In genomic region chr10:74525885-74526284, GRCh38 we compare ENCODE assay signal across 20 cellular contexts.
DNase-seq lines count a peak whose midpoint lies in the region; ATAC-seq, FAIRE-seq and TF ChIP-seq lines count a peak whose summit lies in the region.
"Had no signal": no experiment of that assay in that cellular context is flagged by ENCODE, and none has a peak within 500 bp of the region (broad histone marks: within the 10 kb centered on the region; RNA-seq: fewer than 3 reads in every experiment).

No MANE protein-coding gene starts in this region.

- FAIRE-seq in A204.1 (lab: Jason Lieb, UNC) (peak; percentile 74), K562 (lab: Jason Lieb, UNC) (no peak), islet of Langerhans (lab: Jason Lieb, UNC) (peak; percentile 9)
- FAIRE-seq: GM12878 had no signal

- in situ Hi-C loops in IMR-90 (cut with MboI; ENCODE audit: low sequenced_read_pairs) (no loop called here), K562 (cut with MboI) (no loop called here)

- TF ChIP-seq RAD21 in IMR-90 (IDR thresholded peaks at IDR 0.05; ENCODE audit: low read length) (no peak), K562 (CRISPR knock-in tag; conservative IDR thresholded peaks at IDR 0.05 in 1 of 2, IDR thresholded peaks at IDR 0.05 in 1 of 2) (no peak)

- TF ChIP-seq CTCF in IMR-90 (conservative IDR thresholded peaks at IDR 0.05; ENCODE audit: low read depth, low read length) (no peak), K562 (IDR thresholded peaks at IDR 0.05 in 2 of 3, conservative IDR thresholded peaks at IDR 0.05 in 1 of 3; ENCODE audit: insufficient read depth in 2 of 3, low read depth in 1 of 3, low read length in 3 of 3) (no peak), tibial artery (IDR thresholded peaks at IDR 0.05) (no peak)

- no peak overlapping the region for H2AK5ac ChIP-seq in IMR-90 (ENCODE audit: low read depth, low read length)

- H2AK9ac ChIP-seq in IMR-90 (replicated peaks; ENCODE audit: low read depth, low read length, poor library complexity) = no peak overlapping the region

- H2BK120ac ChIP-seq in IMR-90 (ENCODE audit: low read depth, low read length) = no peak overlapping the region

- no peak overlapping the region for H3K18ac ChIP-seq in IMR-90 (ENCODE audit: low read depth, low read length)

- WGBS in IMR-90 (ENCODE audit: extremely low coverage in 2 of 2, insufficient read length in 1 of 2), 2 experiments = no CpG with 5 or more reads among the region's 3 CpGs
- WGBS in K562 (ENCODE audit: insufficient coverage, low coverage, missing lambda C conversion rate) = 90% methylated on average over 3 of the region's 3 CpGs

- no peak overlapping the region for H3K27ac ChIP-seq in IMR-90 (ENCODE audit: insufficient read depth, low read length)
- H3K27ac ChIP-seq in K562 (ENCODE audit: extremely low read depth, low read depth, low read length) = no peak overlapping the region
- no peak overlapping the region for H3K27ac ChIP-seq in tibial artery
- H3K27ac ChIP-seq: BLaER1, C4-2B had no signal

- BruUV-seq in IMR-90 (replicated peaks; lab: Mats Ljungman, UMichigan) = no TSS peak
- BruUV-seq in K562 (replicated peaks; lab: Mats Ljungman, UMichigan) = no TSS peak

- H4K20me1 ChIP-seq in IMR-90 (ENCODE audit: insufficient read depth, low read length) = no peaks in the 10 kb centered on the region
- no peaks in the 10 kb centered on the region for H4K20me1 ChIP-seq in K562 (replicated peaks; ENCODE audit: control insufficient read depth, insufficient read depth, low read length)
- H4K20me1 ChIP-seq: BLaER1 had no signal

- no peak overlapping the region for H2BK20ac ChIP-seq in IMR-90 (ENCODE audit: low read depth, low read length)

- no peak overlapping the region for H2AFZ ChIP-seq in IMR-90 (replicated peaks; ENCODE audit: low read length, poor library complexity)
- H2AFZ ChIP-seq in K562 (ENCODE audit: low read depth, low read length) = no peak overlapping the region
- H2AFZ ChIP-seq: GM23338 had no signal

- dilution Hi-C loops in IMR-90 (cut with HindIII; ENCODE audit: low sequenced_read_pairs, unreplicated experiment) = no loop called here

- H3K56ac ChIP-seq in IMR-90 (ENCODE audit: extremely low read depth, insufficient read depth, low read length) = no peak overlapping the region

- H3K4me1 ChIP-seq in IMR-90 (ENCODE audit: control insufficient read depth, insufficient read depth, low read length) (peaks cover 2% of the 10 kb centered on the region; the same call in 1 of the 2 replicates), K562 (replicated peaks in 1 of 2; ENCODE audit: control insufficient read depth in 2 of 2, insufficient read depth in 2 of 2, low read length in 2 of 2) (no peaks in the 10 kb centered on the region), tibial artery (no peaks in the 10 kb centered on the region)
- H3K4me1 ChIP-seq: Caco-2 had no signal

- H3K4me2 ChIP-seq in IMR-90 (ENCODE audit: low read depth, low read length) (no peak overlapping the region), K562 (ENCODE audit: insufficient read depth, low read length) (no peak overlapping the region)
- H3K4me2 ChIP-seq: BLaER1, GM23338 had no signal

- POLR2A ChIA-PET in IMR-90 (lab: Charles Lee; ENCODE audit: unreplicated experiment) (no interaction called here), K562 (lab: Yijun Ruan, JAX) (no interaction called here)

- ATAC-seq in IMR-90 (ENCODE audit: low read depth) (no peak), K562 (no peak), HG02981 (IDR thresholded peaks at IDR 0.05; ENCODE audit: unreplicated experiment) (no peak), GM18519 (IDR thresholded peaks at IDR 0.05; ENCODE audit: low FRiP score, unreplicated experiment) (no peak)
- ATAC-seq: CD8-positive, alpha-beta T cell; GM12878; GM23338; HCT116 had no signal

- no peak overlapping the region for H3K23ac ChIP-seq in IMR-90 (ENCODE audit: low read depth, low read length)

- H3K9ac ChIP-seq in IMR-90 (ENCODE audit: low read depth, low read length) = no peak overlapping the region
- H3K9ac ChIP-seq in K562 (ENCODE audit: insufficient read depth in 1 of 2, low read depth in 2 of 2, low read length in 2 of 2) = no peak overlapping the region
- H3K9ac ChIP-seq: BLaER1 had no signal

- no peak overlapping the region for H4K5ac ChIP-seq in IMR-90 (ENCODE audit: low read depth, low read length)

- H3K36me3 ChIP-seq in IMR-90 (ENCODE audit: control insufficient read depth, insufficient read depth, low read length) (no peaks in the 10 kb centered on the region), K562 (ENCODE audit: control insufficient read depth, insufficient read depth, low read length) (0 out of 3 replicates have a peak, but pooled peaks cover 2% of the 10 kb centered on the region), tibial artery (no peaks in the 10 kb centered on the region)
- H3K36me3 ChIP-seq: BLaER1 had no signal

- H3K9me1 ChIP-seq in IMR-90 (ENCODE audit: insufficient read depth, low read length) (no peaks in the 10 kb centered on the region), K562 (ENCODE audit: control insufficient read depth, insufficient read depth, low read length) (no peaks in the 10 kb centered on the region)

- no peak overlapping the region for H2BK5ac ChIP-seq in IMR-90 (ENCODE audit: low read depth, low read length, poor library complexity, severe bottlenecking)

- no peak overlapping the region for H4K8ac ChIP-seq in IMR-90 (ENCODE audit: low read depth in 2 of 2, low read length in 2 of 2)

- no peak overlapping the region for H4K91ac ChIP-seq in IMR-90 (ENCODE audit: insufficient read depth, low read depth, low read length)

- H3K14ac ChIP-seq in IMR-90 (replicated peaks; ENCODE audit: low read depth, low read length) = no peak overlapping the region

- no peak overlapping the region for H3K4ac ChIP-seq in IMR-90 (ENCODE audit: low read depth, low read length)

- intact Hi-C loops in IMR-90 (cut with micrococcal nuclease) = no loop called here
- intact Hi-C loops in K562 (cut with micrococcal nuclease) = no loop called here
- intact Hi-C loops in tibial artery (cut with DNase I; ENCODE audit: low total_unique reads) = no loop called here

- H3K79me2 ChIP-seq in K562 (ENCODE audit: control insufficient read depth, insufficient read depth, low read length) = no peaks in the 10 kb centered on the region

- no peak overlapping the region for H2BK15ac ChIP-seq in IMR-90 (ENCODE audit: low read depth, low read length)

- peaks cover 0 to 3% of the 10 kb centered on the region in 2 experiments; a peak in 1 of 4 replicates for H3K79me1 ChIP-seq in IMR-90 (ENCODE audit: low read depth in 1 of 2, low read length in 2 of 2)

- H3K27me3 ChIP-seq in IMR-90 (ENCODE audit: control insufficient read depth, insufficient read depth, low read length) (no peaks in the 10 kb centered on the region), K562 (ENCODE audit: control insufficient read depth in 2 of 2, insufficient read depth in 2 of 2, low read length in 2 of 2) (no peaks in the 10 kb centered on the region), tibial artery (no peaks in the 10 kb centered on the region)
- H3K27me3 ChIP-seq: BLaER1 had no signal

- no peak for TF ChIP-seq EP300 in K562 (IDR thresholded peaks at IDR 0.05; ENCODE audit: low read length)

- no peaks in the 10 kb centered on the region for H3K9me3 ChIP-seq in IMR-90 (ENCODE audit: control insufficient read depth, insufficient read depth, low read length)
- no peaks in the 10 kb centered on the region for H3K9me3 ChIP-seq in K562 (replicated peaks; ENCODE audit: control insufficient read depth, insufficient read depth, low read depth, low read length)
- H3K9me3 ChIP-seq in tibial artery = no peaks in the 10 kb centered on the region
- H3K9me3 ChIP-seq: BLaER1, Caco-2 had no signal

- no peak for DNase-seq in IMR-90
- no peak for DNase-seq in K562 (ENCODE audit: extremely low read depth in 1 of 4, low spot score in 3 of 4)
- DNase-seq in tibial artery = no peak
- DNase-seq: 8988T; Caco-2; CD4-positive, CD25-positive, alpha-beta regulatory T cell; CD8-positive, alpha-beta T cell; DMS153; DND-41; GDM1; H9 had no signal

- CTCF ChIA-PET in IMR-90 (lab: Yijun Ruan, JAX) (no interaction called here), K562 (lab: Yijun Ruan, JAX; ENCODE audit: low intra/inter-chr PET ratio) (no interaction called here)

- no peak overlapping the region for H3K4me3 ChIP-seq in IMR-90 (ENCODE audit: insufficient read depth, low read depth, low read length)
- no peak overlapping the region for H3K4me3 ChIP-seq in K562
- no peak overlapping the region for H3K4me3 ChIP-seq in tibial artery
- H3K4me3 ChIP-seq: BLaER1, GM12878, GM23338 had no signal

- TF ChIP-seq POLR2A in IMR-90 (IDR thresholded peaks at IDR 0.05; ENCODE audit: low read depth, low read length) (no peak), K562 (conservative IDR thresholded peaks at IDR 0.05) (no peak)

TF ChIP-seq in IMR-90, 13 proteins besides CTCF, POLR2A, EP300 and RAD21:
- TF ChIP-seq MAFK (IDR thresholded peaks at IDR 0.05; ENCODE audit: low read depth, low read length) = 0 out of 2 replicates have a peak, but pooled peaks have one; percentile 17
- TF ChIP-seq USF2 (IDR thresholded peaks at IDR 0.05; ENCODE audit: low read depth, low read length) = no peak

TF ChIP-seq in K562, 482 proteins besides CTCF, POLR2A, EP300 and RAD21:
- TF ChIP-seq NR4A1 (CRISPR knock-in tag; IDR thresholded peaks at IDR 0.05) (no peak), NR4A1 (tag; IDR thresholded peaks at IDR 0.05) (no peak), ZKSCAN8 (CRISPR knock-in tag; IDR thresholded peaks at IDR 0.05) (no peak), PKNOX1 (IDR thresholded peaks at IDR 0.05) (no peak), C11orf30 (IDR thresholded peaks at IDR 0.05; ENCODE audit: low read depth) (peak; percentile 54), ZNF311 (CRISPR knock-in tag; IDR thresholded peaks at IDR 0.05) (no peak), ZNF316 (IDR thresholded peaks at IDR 0.05) (peak; percentile 78)
